In the genomic region with DNA sequence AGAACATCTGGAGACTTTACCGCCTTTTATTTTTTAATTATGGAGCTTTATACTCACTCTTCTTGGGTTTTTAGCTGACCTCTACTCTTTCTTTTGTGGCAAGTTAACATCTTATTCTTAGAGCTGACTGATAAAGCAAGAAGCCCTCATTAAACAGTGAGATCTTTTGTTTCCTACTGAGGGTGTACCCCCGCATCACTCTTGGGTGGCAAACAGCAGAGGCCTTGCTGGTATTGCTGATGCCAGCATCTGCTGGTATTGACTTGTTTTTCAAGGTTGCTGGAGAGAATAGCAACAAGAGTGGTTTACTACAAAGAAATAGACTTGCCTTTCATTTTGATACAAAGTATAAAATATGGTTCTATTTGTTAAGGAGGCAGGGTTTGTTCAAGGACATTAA, we compare ENCODE assay signal across 11 cellular contexts.
A peak's percentile ranks its signal among the peaks of the same experiment; 100 is the strongest.
DNase-seq lines count a peak whose midpoint lies in the region; ATAC-seq and TF ChIP-seq lines count a peak whose summit lies in the region.
"Had no signal": no experiment of that assay in that cellular context is flagged by ENCODE, and none has a peak within 500 bp of the region (broad histone marks: within the 10 kb centered on the region; RNA-seq: fewer than 3 reads in every experiment).

No MANE protein-coding gene starts in this region.

- peak overlapping the region; percentile 94 for H3K4me3 Mint-ChIP-seq in activated T-cell treated with anti-CD3 and anti-CD28 coated beads, Interleukin-2, amount 50 U/mL, for 4 hours
- peak overlapping the region; percentile 94 for H3K4me3 Mint-ChIP-seq in activated CD4-positive, alpha-beta memory T cell treated with anti-CD3 and anti-CD28 coated beads for 36 hours

- WGBS in suprapubic skin, result 66% methylated on average over 2 of the region's 2 CpGs

- H3K27me3 Mint-ChIP-seq in activated T-cell treated with anti-CD3 and anti-CD28 coated beads, Interleukin-2, amount 50 U/mL, for 4 hours (ENCODE audit: low read depth), result no peaks in the 10 kb centered on the region
- H3K27me3 Mint-ChIP-seq in activated CD4-positive, alpha-beta memory T cell treated with anti-CD3 and anti-CD28 coated beads for 36 hours, result no peaks in the 10 kb centered on the region

- no peak for TF ChIP-seq EP300 in suprapubic skin (IDR thresholded peaks at IDR 0.05)

- H3K27me3 ChIP-seq in lower lobe of right lung (ENCODE audit: low read depth), result no peaks in the 10 kb centered on the region
- no peaks in the 10 kb centered on the region for H3K27me3 ChIP-seq in suprapubic skin

- H3K9me3 ChIP-seq in lower lobe of right lung (no peaks in the 10 kb centered on the region), suprapubic skin (no peaks in the 10 kb centered on the region)

- ATAC-seq in activated T-cell treated with anti-CD3 and anti-CD28 coated beads, Interleukin-2, amount 50 U/mL, for 4 hours, result no peak
- no peak for ATAC-seq in lower lobe of right lung
- no peak for ATAC-seq in GM21447 (IDR thresholded peaks at IDR 0.05; ENCODE audit: unreplicated experiment)

- intact Hi-C loops in activated CD4-positive, alpha-beta memory T cell treated with anti-CD3 and anti-CD28 coated beads for 36 hours (cut with micrococcal nuclease), result loop anchor here (10.0 kb wide), 1 partner anchor 679 kb away; no protein-coding TSS in a partner anchor
- intact Hi-C loops in lower lobe of right lung (cut with DNase I), result no loop called here

- peak overlapping the region; percentile 4 for H3K27ac ChIP-seq in lower lobe of right lung
- peak overlapping the region; percentile 79 for H3K27ac ChIP-seq in suprapubic skin

- no peaks in the 10 kb centered on the region for H3K9me3 Mint-ChIP-seq in activated T-cell treated with anti-CD3 and anti-CD28 coated beads, Interleukin-2, amount 50 U/mL, for 4 hours
- H3K9me3 Mint-ChIP-seq in activated CD4-positive, alpha-beta memory T cell treated with anti-CD3 and anti-CD28 coated beads for 36 hours, result no peaks in the 10 kb centered on the region

- no peak overlapping the region for H3K4me3 ChIP-seq in lower lobe of right lung
- peak overlapping the region; percentile 23 for H3K4me3 ChIP-seq in suprapubic skin

- peak overlapping the region; percentile 96 for H3K27ac Mint-ChIP-seq in activated CD4-positive, alpha-beta memory T cell treated with anti-CD3 and anti-CD28 coated beads for 36 hours

- DNase-seq in activated T-cell treated with anti-CD3 and anti-CD28 coated beads, Interleukin-2, amount 50 U/mL, for 4 hours, result no peak
- DNase-seq in activated T-cell treated with anti-CD3 and anti-CD28 coated beads, Interleukin-2, amount 50 U/mL, for 48 hours, result no peak
- DNase-seq in activated CD4-positive, alpha-beta memory T cell treated with anti-CD3 and anti-CD28 coated beads for 36 hours, result peak; percentile 44
- DNase-seq in lower lobe of right lung, result no peak
- no peak for DNase-seq in suprapubic skin (ENCODE audit: low spot score in 2 of 2)
- DNase-seq in UCSD-AML1 (lab: John Stamatoyannopoulos, UW; ENCODE audit: unreplicated experiment), result no peak
- no peak for DNase-seq in SHP77 treated with DMSO at 0.1 percent for 48 hours (lab: John Stamatoyannopoulos, UW)
- DNase-seq: head of caudate nucleus; NCI-H510A; stimulated activated CD4-positive, alpha-beta T cell treated with anti-CD3 and anti-CD28 coated beads, Interleukin-2, amount 100 ng/mL, for 24 hours had no signal

- H3K36me3 Mint-ChIP-seq in activated T-cell treated with anti-CD3 and anti-CD28 coated beads, Interleukin-2, amount 50 U/mL, for 4 hours (ENCODE audit: insufficient read depth), result peaks cover 93% of the 10 kb centered on the region
- peaks cover 98% of the 10 kb centered on the region for H3K36me3 Mint-ChIP-seq in activated CD4-positive, alpha-beta memory T cell treated with anti-CD3 and anti-CD28 coated beads for 36 hours

- no peak for TF ChIP-seq CTCF in lower lobe of right lung (IDR thresholded peaks at IDR 0.05)
- no peak for TF ChIP-seq CTCF in suprapubic skin (IDR thresholded peaks at IDR 0.05)

- CTCF ChIA-PET in activated CD4-positive, alpha-beta memory T cell treated with anti-CD3 and anti-CD28 coated beads for 36 hours (lab: Charles Lee), result interaction anchor here (1.2 to 5.2 kb wide), 2 partner anchors 17 to 159 kb away, joined by 4 to 43 read pairs; no protein-coding TSS in a partner anchor

- H3K4me1 Mint-ChIP-seq in activated T-cell treated with anti-CD3 and anti-CD28 coated beads, Interleukin-2, amount 50 U/mL, for 4 hours (ENCODE audit: low read depth), result peaks cover 92% of the 10 kb centered on the region
- peaks cover 94% of the 10 kb centered on the region for H3K4me1 Mint-ChIP-seq in activated CD4-positive, alpha-beta memory T cell treated with anti-CD3 and anti-CD28 coated beads for 36 hours (ENCODE audit: low read depth)

- TF ChIP-seq POLR2A in suprapubic skin (IDR thresholded peaks at IDR 0.05), result no peak

- POLR2A ChIA-PET in activated CD4-positive, alpha-beta memory T cell treated with anti-CD3 and anti-CD28 coated beads for 36 hours (lab: Charles Lee), result interaction anchor here (1.0 to 4.4 kb wide), 6 partner anchors 10 to 154 kb away, joined by 3 to 20 read pairs (median 8); a partner anchor contains a TSS

- H3K36me3 ChIP-seq in lower lobe of right lung, result peaks cover 36% of the 10 kb centered on the region
- H3K36me3 ChIP-seq in suprapubic skin, result peaks cover 29% of the 10 kb centered on the region

- H3K4me1 ChIP-seq in lower lobe of right lung, result peaks cover 84% of the 10 kb centered on the region
- H3K4me1 ChIP-seq in suprapubic skin, result peaks cover 91% of the 10 kb centered on the region
